In the genomic region with DNA sequence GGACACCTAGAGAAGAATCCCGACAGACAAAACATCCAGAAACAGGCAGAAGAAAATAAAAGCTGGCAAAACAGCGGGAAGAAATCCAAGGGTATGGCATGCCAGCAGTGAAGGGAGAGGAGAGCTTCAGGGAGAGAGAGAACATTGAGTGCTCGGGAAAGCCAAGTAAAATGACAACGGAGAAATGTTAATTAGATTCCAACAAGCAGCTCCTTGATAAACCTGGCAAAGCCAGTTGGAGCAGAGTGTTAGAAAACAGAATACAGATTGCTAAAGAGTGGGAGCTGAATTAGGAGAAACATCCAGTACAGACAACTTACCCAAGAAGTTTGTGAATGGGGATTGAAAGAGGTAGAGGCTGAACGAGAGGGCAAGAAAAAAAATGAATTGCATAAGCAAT, we compare ENCODE assay signal across 31 cellular contexts. TPM values are rescaled to one million over a fixed set of nuclear protein-coding genes. Genes with fewer than 3 reads are reported as not detected.
A peak's percentile ranks its signal among the peaks of the same experiment; 100 is the strongest.
DNase-seq lines count a peak whose midpoint lies in the region; ATAC-seq and TF ChIP-seq lines count a peak whose summit lies in the region.
"Had no signal": no experiment of that assay in that cellular context is flagged by ENCODE, and none has a peak within 500 bp of the region (broad histone marks: within the 10 kb centered on the region; RNA-seq: fewer than 3 reads in every experiment).

No MANE protein-coding gene starts in this region.

- CTCF ChIA-PET in activated naive CD4-positive, alpha-beta T cell treated with anti-CD3 and anti-CD28 coated beads for 36 hours (lab: Charles Lee) = no interaction called here
- CTCF ChIA-PET in activated naive CD4-positive, alpha-beta T cell treated with anti-CD3 and anti-CD28 coated beads, Interleukin-2, amount 10 ng/mL, durations not matched to agents 7 days and 5 days (lab: Charles Lee) = no interaction called here

- no peak for TF ChIP-seq POLR2A in prostate gland (IDR thresholded peaks at IDR 0.05)

- intact Hi-C loops in right cardiac atrium (cut with DNase I) (no loop called here), prostate gland (cut with DNase I) (no loop called here)
- intact Hi-C loops in activated naive CD4-positive, alpha-beta T cell treated with anti-CD3 and anti-CD28 coated beads for 36 hours (cut with micrococcal nuclease) = no loop called here

- H3K27ac ChIP-seq in right cardiac atrium (ENCODE audit: low read length) (no peak overlapping the region), prostate gland (peak overlapping the region; percentile 23 to 39)
- H3K27ac ChIP-seq: brain microvascular endothelial cell, lower lobe of right lung, parathyroid adenoma, thoracic aorta had no signal

- peak; percentile 10 for DNase-seq in G401 (ENCODE audit: low spot score)
- peak; percentile 2 for DNase-seq in cerebellar cortex (ENCODE audit: low spot score)
- DNase-seq in right cardiac atrium = no peak
- DNase-seq in prostate gland (ENCODE audit: low spot score) = peak; percentile 43
- no peak for DNase-seq in activated naive CD4-positive, alpha-beta T cell treated with anti-CD3 and anti-CD28 coated beads for 36 hours
- DNase-seq in activated naive CD4-positive, alpha-beta T cell (lab: John Stamatoyannopoulos, UW) = no peak
- no peak for DNase-seq in activated naive CD4-positive, alpha-beta T cell treated with anti-CD3 and anti-CD28 coated beads, Interleukin-2, amount 10 ng/mL, durations not matched to agents 7 days and 5 days
- DNase-seq: activated CD4-positive, alpha-beta T cell treated with anti-CD3 and anti-CD28 coated beads, Interleukin-2, amount 50 U/mL, for 1 hour; activated naive CD4-positive, alpha-beta T cell treated with anti-CD3 and anti-CD28 coated beads, Interleukin-2, amount 50 U/mL, for 16 hours; activated T-cell treated with anti-CD3 and anti-CD28 coated beads, Interleukin-2, amount 50 U/mL, for 72 hours; amniotic stem cell; BE2C; brain microvascular endothelial cell; cortex of kidney; endodermal cell; esophagus squamous epithelium; foreskin melanocyte; lower lobe of right lung; NCI-H1092; NCI-H187; NCI-H2171; NCI-H510A treated with DMSO at 0.1 percent for 48 hours; NK-92 treated with Interleukin-12 subunit alpha and Interleukin-12 subunit beta, amount 100 ng/mL, for 24 hours; PC-3; stimulated activated CD4-positive, alpha-beta T cell treated with anti-CD3 and anti-CD28 coated beads, Interleukin-15, amount 100 ng/mL, for 24 hours; stimulated activated naive CD4-positive, alpha-beta T cell treated with Interleukin-2 at 50 U/mL for 16 hours had no signal

- H3K4me1 ChIP-seq in right cardiac atrium (ENCODE audit: control insufficient read depth, insufficient read depth, low read length) (no peaks in the 10 kb centered on the region), prostate gland (replicated peaks) (no peaks in the 10 kb centered on the region)
- H3K4me1 ChIP-seq: BE2C, lower lobe of right lung, parathyroid adenoma had no signal

- WGBS in right cardiac atrium = 43% methylated on average over 5 of the region's 5 CpGs
- 22% methylated on average over 5 of the region's 5 CpGs for WGBS in prostate gland

- no peaks in the 10 kb centered on the region for H3K36me3 Mint-ChIP-seq in activated naive CD4-positive, alpha-beta T cell treated with anti-CD3 and anti-CD28 coated beads for 36 hours (ENCODE audit: low read depth)
- H3K36me3 Mint-ChIP-seq in activated naive CD4-positive, alpha-beta T cell treated with anti-CD3 and anti-CD28 coated beads, Interleukin-2, amount 10 ng/mL, durations not matched to agents 7 days and 5 days = no peaks in the 10 kb centered on the region
- H3K36me3 Mint-ChIP-seq: IgD-negative memory B cell had no signal

- no peaks in the 10 kb centered on the region for H3K27me3 Mint-ChIP-seq in activated naive CD4-positive, alpha-beta T cell treated with anti-CD3 and anti-CD28 coated beads for 36 hours (ENCODE audit: low read depth)
- H3K27me3 Mint-ChIP-seq in activated naive CD4-positive, alpha-beta T cell treated with anti-CD3 and anti-CD28 coated beads, Interleukin-2, amount 10 ng/mL, durations not matched to agents 7 days and 5 days = no peaks in the 10 kb centered on the region

- TF ChIP-seq CTCF in prostate gland (IDR thresholded peaks at IDR 0.05) = no peak

- H3K9me3 ChIP-seq in right cardiac atrium (ENCODE audit: control insufficient read depth, low read length) (no peaks in the 10 kb centered on the region), prostate gland (no peaks in the 10 kb centered on the region)
- H3K9me3 ChIP-seq: BE2C, esophagus squamous epithelium, lower lobe of right lung, thoracic aorta had no signal

- H3K27ac Mint-ChIP-seq in activated naive CD4-positive, alpha-beta T cell treated with anti-CD3 and anti-CD28 coated beads for 36 hours = no peak overlapping the region
- no peak overlapping the region for H3K27ac Mint-ChIP-seq in activated naive CD4-positive, alpha-beta T cell treated with anti-CD3 and anti-CD28 coated beads, Interleukin-2, amount 10 ng/mL, durations not matched to agents 7 days and 5 days
- H3K27ac Mint-ChIP-seq: activated T-cell treated with anti-CD3 and anti-CD28 coated beads, Interleukin-2, amount 50 U/mL, for 72 hours; endodermal cell; IgD-negative memory B cell had no signal

- H3K27me3 ChIP-seq in right cardiac atrium (ENCODE audit: control insufficient read depth, insufficient read depth) (no peaks in the 10 kb centered on the region), prostate gland (replicated peaks; ENCODE audit: insufficient read depth) (no peaks in the 10 kb centered on the region)
- H3K27me3 ChIP-seq: BE2C, brain microvascular endothelial cell, esophagus squamous epithelium had no signal

- in situ Hi-C loops in G401 (cut with HindIII; ENCODE audit: low sequenced_read_pairs) = no loop called here

- H3K36me3 ChIP-seq in prostate gland = no peaks in the 10 kb centered on the region
- H3K36me3 ChIP-seq: BE2C, brain microvascular endothelial cell, esophagus squamous epithelium, lower lobe of right lung, thoracic aorta had no signal

- H3K4me3 Mint-ChIP-seq in activated naive CD4-positive, alpha-beta T cell treated with anti-CD3 and anti-CD28 coated beads for 36 hours = no peak overlapping the region
- H3K4me3 Mint-ChIP-seq in activated naive CD4-positive, alpha-beta T cell treated with anti-CD3 and anti-CD28 coated beads, Interleukin-2, amount 10 ng/mL, durations not matched to agents 7 days and 5 days = no peak overlapping the region
- H3K4me3 Mint-ChIP-seq: activated T-cell treated with anti-CD3 and anti-CD28 coated beads, Interleukin-2, amount 50 U/mL, for 72 hours; endodermal cell; IgD-negative memory B cell; neural crest cell had no signal

- H3K4me1 Mint-ChIP-seq in activated naive CD4-positive, alpha-beta T cell treated with anti-CD3 and anti-CD28 coated beads for 36 hours (ENCODE audit: low read depth) = no peaks in the 10 kb centered on the region
- no peaks in the 10 kb centered on the region for H3K4me1 Mint-ChIP-seq in activated naive CD4-positive, alpha-beta T cell treated with anti-CD3 and anti-CD28 coated beads, Interleukin-2, amount 10 ng/mL, durations not matched to agents 7 days and 5 days
- H3K4me1 Mint-ChIP-seq: IgD-negative memory B cell had no signal

- ATAC-seq in right cardiac atrium (peak; percentile 18 to 69), GM18517 (IDR thresholded peaks at IDR 0.05; ENCODE audit: unreplicated experiment) (no peak)
- ATAC-seq: activated T-cell treated with anti-CD3 and anti-CD28 coated beads, Interleukin-2, amount 50 U/mL, for 72 hours; lower lobe of right lung; PC-3 had no signal

- H3K9me3 Mint-ChIP-seq in activated naive CD4-positive, alpha-beta T cell treated with anti-CD3 and anti-CD28 coated beads for 36 hours = no peaks in the 10 kb centered on the region
- no peaks in the 10 kb centered on the region for H3K9me3 Mint-ChIP-seq in activated naive CD4-positive, alpha-beta T cell treated with anti-CD3 and anti-CD28 coated beads, Interleukin-2, amount 10 ng/mL, durations not matched to agents 7 days and 5 days
- H3K9me3 Mint-ChIP-seq: IgD-negative memory B cell had no signal

- H3K4me3 ChIP-seq in right cardiac atrium (ENCODE audit: low read length) = no peak overlapping the region
- no peak overlapping the region for H3K4me3 ChIP-seq in prostate gland
- H3K4me3 ChIP-seq: esophagus squamous epithelium, lower lobe of right lung, thoracic aorta had no signal

RNA-seq across cellular contexts. Expression of gene MAOA, which starts 40.4 kb away (rescaled TPM):
- total RNA-seq in G401 (2014; rRNA removed; shearing (Covaris generic)) = 0.18 and 1.1 TPM in 2 replicates
- 100 to 1,000 TPM in 3 of 4 donors, 10 to 100 TPM in 1; 97.7 to 133 (median 115) TPM for total RNA-seq in right cardiac atrium
- 48.6 TPM for polyA plus RNA-seq in right cardiac atrium
- total RNA-seq in prostate gland = 100 to 1,000 TPM in 1 of 2 donors, 10 to 100 TPM in 1; 70.7 to 230 TPM
- under 1 TPM; 0.26 to 0.27 TPM for total RNA-seq in activated naive CD4-positive, alpha-beta T cell treated with anti-CD3 and anti-CD28 coated beads for 36 hours
- polyA plus RNA-seq: IgD-negative memory B cell had no signal

Comparison
In these comparisons a context has a peak if more than half of its experiments do, and no peak if none do; other contexts are left out.
1. DNase-seq: peak in G401 (single experiment), cerebellar cortex (single experiment) and prostate gland (single experiment); none in right cardiac atrium (0 of 3), activated naive CD4-positive, alpha-beta T cell treated with anti-CD3 and anti-CD28 coated beads for 36 hours (single experiment), activated naive CD4-positive, alpha-beta T cell (0 of 4) and activated naive CD4-positive, alpha-beta T cell treated with anti-CD3 and anti-CD28 coated beads, Interleukin-2, amount 10 ng/mL, durations not matched to agents 7 days and 5 days (single experiment).
2. RNA of gene MAOA, which starts 40.4 kb away (total RNA-seq): 70.7 to 230 TPM in prostate gland and 97.7 to 133 TPM in right cardiac atrium; 0.18 to 1.1 TPM in G401 and 0.26 to 0.27 TPM in activated naive CD4-positive, alpha-beta T cell treated with anti-CD3 and anti-CD28 coated beads for 36 hours; every median in the first group is over 10 times any median in the second.